33 cellular contexts compared by ENCODE assay signal in the genomic region with DNA sequence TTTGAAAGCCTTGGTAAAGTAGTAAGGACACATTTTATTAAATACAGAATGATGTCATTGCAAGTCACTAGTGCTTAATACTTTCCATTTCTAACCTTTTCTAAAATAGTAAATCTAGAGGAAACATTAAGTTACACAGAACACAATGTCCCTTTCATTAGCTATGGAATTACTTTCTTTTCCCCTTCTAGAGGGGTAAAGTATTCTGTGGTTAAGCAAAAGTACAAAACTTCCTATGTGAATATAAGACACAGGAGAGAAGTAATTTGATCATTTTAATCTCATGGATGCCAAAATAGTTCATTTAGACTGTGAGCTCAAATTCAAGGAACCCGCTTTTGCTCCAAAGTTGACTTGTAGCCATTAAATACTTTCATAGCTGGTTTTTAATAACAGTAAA. TPM values are rescaled to one million over a fixed set of nuclear protein-coding genes. Genes with fewer than 3 reads are reported as not detected.
"Had no signal": no experiment of that assay in that cellular context is flagged by ENCODE, and none has a peak within 500 bp of the region (broad histone marks: within the 10 kb centered on the region; RNA-seq: fewer than 3 reads in every experiment).

No MANE protein-coding gene starts in this region.

- H3K36me3 ChIP-seq: breast epithelium, Peyer's patch had no signal

- H3K27me3 ChIP-seq: body of pancreas, breast epithelium, Peyer's patch had no signal

- H3K4me3 ChIP-seq: body of pancreas, breast epithelium, Peyer's patch, SK-N-MC had no signal

- ATAC-seq: activated CD4-positive, alpha-beta T cell treated with anti-CD3 and anti-CD28 coated beads for 36 hours; activated CD8-positive, alpha-beta T cell treated with anti-CD3 and anti-CD28 coated beads, Interleukin-2, amount 10 ng/mL, durations not matched to agents 7 days and 5 days; activated naive CD8-positive, alpha-beta T cell treated with anti-CD3 and anti-CD28 coated beads, Interleukin-2, amount 50 U/mL, for 24 hours; body of pancreas; PC-3; Right ventricle myocardium inferior had no signal

- H3K4me1 ChIP-seq: body of pancreas, breast epithelium, Peyer's patch had no signal

- FAIRE-seq: TTC549 had no signal

- H3K9me3 ChIP-seq: body of pancreas, breast epithelium, Peyer's patch had no signal

- H3K27ac ChIP-seq: body of pancreas, breast epithelium, Peyer's patch, RWPE1, SK-N-MC had no signal

- DNase-seq: activated CD4-positive, alpha-beta T cell treated with anti-CD3 and anti-CD28 coated beads for 36 hours; activated CD4-positive, alpha-beta T cell treated with anti-CD3 and anti-CD28 coated beads, Interleukin-2, amount 10 ng/mL, durations not matched to agents 7 days and 5 days; activated CD4-positive, alpha-beta T cell treated with anti-CD3 and anti-CD28 coated beads, Interleukin-2, amount 50 U/mL, for 48 hours; activated CD8-positive, alpha-beta T cell treated with anti-CD3 and anti-CD28 coated beads, Interleukin-2, amount 10 ng/mL, durations not matched to agents 7 days and 5 days; activated effector memory CD4-positive, alpha-beta T cell treated with Interleukin-2 at 50 U/mL for 16 hours; activated naive CD4-positive, alpha-beta T cell treated with anti-CD3 and anti-CD28 coated beads, Interleukin-2, amount 10 ng/mL, durations not matched to agents 7 days and 5 days; activated naive CD8-positive, alpha-beta T cell treated with anti-CD3 and anti-CD28 coated beads, Interleukin-2, amount 50 U/mL, for 24 hours; activated T-cell treated with anti-CD3 and anti-CD28 coated beads, Interleukin-2, amount 50 U/mL, for 24 hours; amniotic stem cell; aorta; body of pancreas; Kasumi-1; KG1; MM.1S; MV-4-11; NCI-H1092; NCI-H1436 treated with DMSO at 0.1 percent for 48 hours; NCI-H187; NCI-H2029 treated with DMSO at 0.1 percent for 48 hours; NCI-H2107; NCI-H2171; NCI-H510A; NCI-H526; NK-92 treated with Interleukin-12 subunit alpha and Interleukin-12 subunit beta, amount 100 ng/mL, for 24 hours; PC-3; Peyer's patch; SIG-M5 had no signal

RNA-seq across cellular contexts. Expression of gene SEMA3E, which starts 49.8 kb away (rescaled TPM):
- total RNA-seq: activated CD4-positive, alpha-beta T cell treated with anti-CD3 and anti-CD28 coated beads for 36 hours; activated CD4-positive, alpha-beta T cell treated with anti-CD3 and anti-CD28 coated beads, Interleukin-2, amount 10 ng/mL, durations not matched to agents 7 days and 5 days; activated CD8-positive, alpha-beta T cell treated with anti-CD3 and anti-CD28 coated beads, Interleukin-2, amount 10 ng/mL, durations not matched to agents 7 days and 5 days; activated T-helper 1 cell treated with anti-CD3 and anti-CD28 coated beads, Interleukin-12 subunit alpha, Interleukin-12 subunit beta, Interleukin-2, Interleukin-4 antibody, amounts not matched to agents 30 ng/mL and 10 ng/mL and 1 ng/mL, durations not matched to agents 14 hours and 24 hours and 36 hours had no signal
